ENCODE assay signal across 9 cellular contexts in genomic region chr11:69337211-69337721, GRCh38.
DNase-seq lines count a peak whose midpoint lies in the region; ATAC-seq and FAIRE-seq lines count a peak whose summit lies in the region.
"Had no signal": no experiment of that assay in that cellular context is flagged by ENCODE, and none has a peak within 500 bp of the region (broad histone marks: within the 10 kb centered on the region; RNA-seq: fewer than 3 reads in every experiment).

No MANE protein-coding gene starts in this region.

- H3K9me3 Mint-ChIP-seq in activated naive CD8-positive, alpha-beta T cell treated with anti-CD3 and anti-CD28 coated beads, Interleukin-2, amount 50 U/mL, for 24 hours, result peaks cover 11% of the 10 kb centered on the region

- peak; percentile 96 for ATAC-seq in activated naive CD8-positive, alpha-beta T cell treated with anti-CD3 and anti-CD28 coated beads, Interleukin-2, amount 50 U/mL, for 24 hours

- no peaks in the 10 kb centered on the region for H3K27me3 Mint-ChIP-seq in activated naive CD8-positive, alpha-beta T cell treated with anti-CD3 and anti-CD28 coated beads, Interleukin-2, amount 50 U/mL, for 24 hours

- peak overlapping the region; percentile 90 for H3K27ac Mint-ChIP-seq in activated naive CD8-positive, alpha-beta T cell treated with anti-CD3 and anti-CD28 coated beads, Interleukin-2, amount 50 U/mL, for 24 hours

- peaks cover 19% of the 10 kb centered on the region for H3K36me3 Mint-ChIP-seq in activated naive CD8-positive, alpha-beta T cell treated with anti-CD3 and anti-CD28 coated beads, Interleukin-2, amount 50 U/mL, for 24 hours (ENCODE audit: low read depth)

- peak overlapping the region; percentile 29 for H3K4me3 Mint-ChIP-seq in activated naive CD8-positive, alpha-beta T cell treated with anti-CD3 and anti-CD28 coated beads, Interleukin-2, amount 50 U/mL, for 24 hours

- DNase-seq in GM19239 (ENCODE audit: insufficient read length, low spot score) (peak; percentile 18), NCI-H1092 treated with DMSO at 0.1 percent for 48 hours (lab: John Stamatoyannopoulos, UW) (peak; percentile 18), NAMALWA (ENCODE audit: low spot score) (no peak), NCI-H2227 treated with DMSO at 0.1 percent for 48 hours (lab: John Stamatoyannopoulos, UW) (no peak), nucleus accumbens (lab: John Stamatoyannopoulos, UW) (no peak), iPS-NIHi11 (ENCODE audit: low spot score) (no peak)
- DNase-seq in activated naive CD8-positive, alpha-beta T cell treated with anti-CD3 and anti-CD28 coated beads, Interleukin-2, amount 50 U/mL, for 24 hours, result peak; percentile 49
- DNase-seq in stimulated activated CD4-positive, alpha-beta T cell treated with anti-CD3 and anti-CD28 coated beads, Interleukin-15, amount 100 ng/mL, for 24 hours, result peak; percentile 56

- H3K4me1 Mint-ChIP-seq in activated naive CD8-positive, alpha-beta T cell treated with anti-CD3 and anti-CD28 coated beads, Interleukin-2, amount 50 U/mL, for 24 hours, result peaks cover 48% of the 10 kb centered on the region

- FAIRE-seq in GM19239 (lab: Jason Lieb, UNC), result no peak
- FAIRE-seq: endometrium had no signal

Comparison
In these comparisons a context has a peak if more than half of its experiments do, and no peak if none do; other contexts are left out.
1. DNase-seq: peak in GM19239 (single experiment), NCI-H1092 treated with DMSO at 0.1 percent for 48 hours (single experiment), activated naive CD8-positive, alpha-beta T cell treated with anti-CD3 and anti-CD28 coated beads, Interleukin-2, amount 50 U/mL, for 24 hours (single experiment) and stimulated activated CD4-positive, alpha-beta T cell treated with anti-CD3 and anti-CD28 coated beads, Interleukin-15, amount 100 ng/mL, for 24 hours (single experiment); none in NAMALWA (single experiment), NCI-H2227 treated with DMSO at 0.1 percent for 48 hours (single experiment), nucleus accumbens (0 of 56) and iPS-NIHi11 (single experiment).